1 cellular context compared by ENCODE assay signal in genomic region chr6:36807750-36808149, GRCh38.
TF ChIP-seq lines count a peak whose summit lies in the region.

No MANE protein-coding gene starts in this region.

TF ChIP-seq in GM23338, 12 proteins besides CTCF, POLR2A, EP300 and RAD21 (continued from another document):
- TF ChIP-seq JUNB (IDR thresholded peaks at IDR 0.05; ENCODE audit: unreplicated experiment) = no peak
- no peak for TF ChIP-seq STAT1 (IDR thresholded peaks at IDR 0.05; ENCODE audit: unreplicated experiment)
- TF ChIP-seq ZNF114 (CRISPR knock-in tag; IDR thresholded peaks at IDR 0.05) = no peak
- no peak for TF ChIP-seq ZNF462 (CRISPR knock-in tag; IDR thresholded peaks at IDR 0.05)
- no peak for TF ChIP-seq EZH2 (IDR thresholded peaks at IDR 0.05; ENCODE audit: low read depth, unreplicated experiment)
- no peak for TF ChIP-seq ZNF331 (CRISPR knock-in tag; IDR thresholded peaks at IDR 0.05; ENCODE audit: low read depth)
- TF ChIP-seq POLR2AphosphoS5 (IDR thresholded peaks at IDR 0.05; ENCODE audit: low read depth) = no peak
TF ChIP-seq in GM23338: peak in this region for 0.
